In genomic region chr4:56909083-56909981, GRCh38 we compare ENCODE assay signal across 1 cellular context.
A peak's percentile ranks its signal among the peaks of the same experiment; 100 is the strongest.
TF ChIP-seq lines count a peak whose summit lies in the region.

No MANE protein-coding gene starts in this region.

TF ChIP-seq in GM12878, 131 proteins besides CTCF, POLR2A, EP300 and RAD21 (continued from another document):
- TF ChIP-seq NKRF (conservative IDR thresholded peaks at IDR 0.05) (no peak), IKZF2 (IDR thresholded peaks at IDR 0.05) (peak; percentile 28 to 46; a peak in 3 of 4 replicates), EZH2 (IDR thresholded peaks at IDR 0.05; ENCODE audit: borderline replicate concordance, control insufficient read depth, low read depth, low read length) (no peak), USF1 (IDR thresholded peaks at IDR 0.05; ENCODE audit: borderline replicate concordance, extremely low read length, insufficient read depth, low read depth, low read length) (no peak), MYC (IDR thresholded peaks at IDR 0.05; ENCODE audit: insufficient read depth, insufficient read length, insufficient replicate concordance, low read length, severe bottlenecking) (no peak), NR2F1 (conservative IDR thresholded peaks at IDR 0.05) (no peak), RELA (IDR thresholded peaks at IDR 0.05; ENCODE audit: borderline replicate concordance, partially characterized antibody) (no peak), USF2 (IDR thresholded peaks at IDR 0.05; ENCODE audit: borderline replicate concordance, low read depth, low read length) (no peak), E2F8 (IDR thresholded peaks at IDR 0.05; ENCODE audit: low read depth, partially characterized antibody) (no peak), RCOR1 (conservative IDR thresholded peaks at IDR 0.05; ENCODE audit: low read depth, low read length) (no peak), ZSCAN29 (IDR thresholded peaks at IDR 0.05) (no peak), ZBTB4 (CRISPR knock-in tag; IDR thresholded peaks at IDR 0.05) (no peak), SMC3 (IDR thresholded peaks at IDR 0.05; ENCODE audit: borderline replicate concordance, low read length) (no peak), CBX3 (IDR thresholded peaks at IDR 0.05; ENCODE audit: borderline replicate concordance, low read depth) (no peak), MYB (IDR thresholded peaks at IDR 0.05; ENCODE audit: borderline replicate concordance, low read depth, low read length) (no peak), MLLT1 (IDR thresholded peaks at IDR 0.05) (peak; percentile 47; the same call in 1 of the 2 replicates), NRF1 (conservative IDR thresholded peaks at IDR 0.05; ENCODE audit: low read depth, low read length) (no peak), HCFC1 (IDR thresholded peaks at IDR 0.05; ENCODE audit: low read length) (no peak), HSF1 (IDR thresholded peaks at IDR 0.05; ENCODE audit: low read depth, low read length) (no peak), CREB1 (IDR thresholded peaks at IDR 0.05; ENCODE audit: low read depth) (0 out of 2 replicates have a peak, but pooled peaks have one; percentile 5)
